8 cellular contexts compared by ENCODE assay signal in the genomic region with DNA sequence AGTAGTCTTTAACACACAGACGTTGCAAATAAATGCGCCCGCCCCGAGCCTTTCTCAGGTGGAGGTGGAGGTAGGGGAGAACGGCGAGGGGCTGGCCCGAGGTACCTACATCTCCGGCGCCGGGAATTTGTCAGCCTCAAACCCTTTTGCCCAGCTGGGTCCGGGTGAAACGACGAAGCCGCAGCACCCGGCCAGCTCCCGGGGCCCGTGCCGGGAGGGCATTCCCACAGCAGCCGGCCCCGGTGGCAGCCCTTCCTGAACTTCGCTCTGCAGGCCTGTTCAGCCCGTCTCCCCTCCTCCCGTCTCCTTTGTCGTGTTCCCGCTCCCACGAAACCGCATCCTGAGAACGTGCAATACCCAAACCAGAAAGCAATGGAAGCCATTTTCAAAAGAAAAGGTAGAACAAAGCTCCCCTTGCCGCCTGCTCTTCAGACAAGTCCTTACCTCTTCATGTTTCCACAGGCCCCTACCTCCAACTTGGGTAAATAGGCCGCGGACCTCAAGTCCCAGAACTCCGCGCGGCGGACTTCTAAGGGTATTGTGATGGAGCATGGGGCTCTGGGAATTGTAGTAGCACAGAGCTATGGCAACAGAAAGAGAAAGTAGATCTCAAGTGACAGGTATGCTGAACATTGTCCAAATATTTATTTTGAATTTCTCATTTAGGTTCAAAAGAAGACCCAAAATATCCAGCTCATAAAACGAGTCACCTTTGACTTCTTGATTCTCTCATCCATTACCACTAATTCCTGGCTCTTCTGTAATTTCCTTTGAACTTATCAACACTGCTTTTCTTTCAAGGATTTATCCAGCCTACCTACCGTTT. TPM values are rescaled to one million over a fixed set of nuclear protein-coding genes. Genes with fewer than 3 reads are reported as not detected.
DNase-seq lines count a peak whose midpoint lies in the region; ATAC-seq and TF ChIP-seq lines count a peak whose summit lies in the region.

Gene RBM41, minus strand, starts transcription at position 501 of the 826 bp plus-strand sequence. Its CDS starts 49 bp downstream, at position 452.

- TF ChIP-seq CTCF in lung (IDR thresholded peaks at IDR 0.05; ENCODE audit: control extremely low read depth, extremely low read depth) = no peak

- H3K27me3 ChIP-seq in effector memory CD4-positive, alpha-beta T cell (replicated peaks; ENCODE audit: control insufficient read depth, insufficient read depth, low read length, poor library complexity, severe bottlenecking) = no peaks in the 10 kb centered on the region
- H3K27me3 ChIP-seq in lung (ENCODE audit: control insufficient read depth, insufficient read depth) = no peaks in the 10 kb centered on the region

- H3K27ac ChIP-seq in effector memory CD4-positive, alpha-beta T cell (ENCODE audit: insufficient read depth, low read length, poor library complexity, severe bottlenecking) = peak within 1 kb of the TSS; percentile 65
- H3K27ac ChIP-seq in lung (ENCODE audit: low read depth in 1 of 2, low read length in 1 of 2) = peak within 1 kb of the TSS; percentile 62 to 66

- WGBS in lung, 2 donors = 1 to 27% methylated on average over 35 to 37 of the region's 37 CpGs

- H3K36me3 ChIP-seq in effector memory CD4-positive, alpha-beta T cell (ENCODE audit: control insufficient read depth, insufficient read depth, low read length) = peaks cover 27% of the 10 kb centered on the region
- peaks cover 3% of the 10 kb centered on the region in 2 donors for H3K36me3 ChIP-seq in lung (ENCODE audit: control insufficient read depth in 2 of 2, insufficient read depth in 2 of 2, low read length in 2 of 2)

- H3K4me1 ChIP-seq in effector memory CD4-positive, alpha-beta T cell (ENCODE audit: control insufficient read depth, insufficient read depth, low read length, poor library complexity, severe bottlenecking) = no peaks in the 10 kb centered on the region
- H3K4me1 ChIP-seq in lung (ENCODE audit: control insufficient read depth in 2 of 2, insufficient read depth in 2 of 2, low read length in 2 of 2) = no peaks in the 10 kb centered on the region

- H3K9me3 ChIP-seq in effector memory CD4-positive, alpha-beta T cell (ENCODE audit: control insufficient read depth, low read length) = no peaks in the 10 kb centered on the region
- H3K9me3 ChIP-seq in lung (ENCODE audit: control insufficient read depth in 2 of 2, insufficient read depth in 1 of 2, low read length in 1 of 2) = no peaks in the 10 kb centered on the region

- DNase-seq in CD1c-positive myeloid dendritic cell (ENCODE audit: extremely low spot score) = peak; percentile 63
- peak; percentile 63 for DNase-seq in HK-2 (ENCODE audit: unreplicated experiment)
- DNase-seq in NCI-H82 treated with DMSO at 0.1 percent for 48 hours (lab: John Stamatoyannopoulos, UW; ENCODE audit: unreplicated experiment) = peak; percentile 40
- DNase-seq in activated CD8-positive, alpha-beta memory T cell treated with anti-CD3 and anti-CD28 coated beads for 1 hour (ENCODE audit: extremely low read depth in 1 of 2, low read depth in 1 of 2) = peak; percentile 17 to 53
- DNase-seq in effector memory CD4-positive, alpha-beta T cell = peak; percentile 40 to 64 (median 58)
- peak; percentile 70 for DNase-seq in lung (ENCODE audit: low spot score)
- DNase-seq in stimulated activated CD4-positive, alpha-beta T cell treated with anti-CD3 and anti-CD28 coated beads, TNF-alpha, amount 100 ng/mL, for 24 hours (ENCODE audit: low read depth in 3 of 3) = peak; percentile 44 to 65 (median 55)

- ATAC-seq in GM19463 (IDR thresholded peaks at IDR 0.05; ENCODE audit: unreplicated experiment) (peak; percentile 99), lung (ENCODE audit: insufficient read depth, low FRiP score) (peak; percentile 95)

- peak within 1 kb of the TSS; percentile 57 for H3K4me3 ChIP-seq in effector memory CD4-positive, alpha-beta T cell (ENCODE audit: insufficient read depth, low read depth, low read length, poor library complexity, severe bottlenecking)
- peak within 1 kb of the TSS; percentile 60 for H3K4me3 ChIP-seq in lung

RNA-seq across cellular contexts. Expression of gene RBM41, which starts in this region (rescaled TPM):
- total RNA-seq in lung = 10 to 100 TPM; 13.5 to 30.6 TPM
- polyA plus RNA-seq in lung = 1 to 10 TPM; 3.8 to 4.9 TPM

Comparison
In these comparisons a context has a peak if more than half of its experiments do, and no peak if none do; other contexts are left out.
1. Peak in every context shown above with its lines: DNase-seq, ATAC-seq, H3K4me3 ChIP-seq and H3K27ac ChIP-seq.